11 cellular contexts compared by ENCODE assay signal in the genomic region with DNA sequence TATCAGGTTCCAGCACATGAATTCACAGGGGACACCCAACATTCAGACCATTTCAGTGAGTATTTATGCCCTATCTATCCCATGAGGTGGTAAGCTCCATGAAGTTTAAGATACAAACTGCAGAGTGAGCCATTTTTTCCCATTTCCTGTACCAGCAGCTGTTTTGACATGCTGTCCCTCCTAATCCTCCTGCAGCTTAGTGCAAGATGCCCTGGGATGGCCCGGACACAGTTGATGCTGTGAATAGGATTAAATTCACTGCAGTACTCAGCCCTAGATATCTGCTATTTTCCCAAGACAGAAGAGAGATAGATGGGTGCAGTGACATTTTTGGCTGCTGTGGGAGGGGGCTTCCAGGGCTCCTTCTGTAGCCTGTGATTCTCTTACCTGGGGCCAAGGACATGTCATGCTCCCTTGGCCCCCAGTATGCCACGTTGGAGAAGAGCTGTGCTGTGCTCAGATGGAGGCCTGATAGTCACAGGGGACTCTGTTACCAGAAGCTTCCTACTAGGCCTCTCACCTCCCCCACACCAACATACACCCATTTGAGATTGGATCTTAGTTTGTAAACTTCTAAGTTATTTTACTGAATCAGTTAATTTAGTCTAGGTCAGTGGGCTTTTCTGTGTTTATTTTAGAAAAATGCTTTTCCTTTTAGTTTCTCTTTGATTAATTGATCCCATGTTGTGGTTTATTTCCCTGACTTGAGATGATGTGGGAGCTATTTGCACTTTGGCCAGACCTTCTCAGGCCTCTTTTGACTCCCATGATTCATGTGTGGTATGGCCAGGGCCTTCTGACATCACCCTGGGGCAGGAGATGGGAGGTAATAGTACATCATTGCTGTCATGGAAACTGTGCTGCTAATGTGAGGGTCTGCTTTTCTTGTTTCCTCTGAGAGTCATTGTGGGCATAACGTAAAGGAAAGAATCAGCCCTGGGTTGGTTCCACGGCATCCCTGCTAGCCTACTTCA.
DNase-seq lines count a peak whose midpoint lies in the region; ATAC-seq and TF ChIP-seq lines count a peak whose summit lies in the region.
"Had no signal": no experiment of that assay in that cellular context is flagged by ENCODE, and none has a peak within 500 bp of the region (broad histone marks: within the 10 kb centered on the region; RNA-seq: fewer than 3 reads in every experiment).

No MANE protein-coding gene starts in this region.

- H3K9me3 ChIP-seq in SJSA1 (replicated peaks) (no peaks in the 10 kb centered on the region; the same call in 1 of the 2 replicates), gastrocnemius medialis (no peaks in the 10 kb centered on the region)
- H3K9me3 ChIP-seq: stomach had no signal

- in situ Hi-C loops in gastrocnemius medialis (cut with MboI; ENCODE audit: low sequenced_read_pairs in 4 of 4) = no loop called here

- H3K4me1 Mint-ChIP-seq in activated T-cell treated with anti-CD3 and anti-CD28 coated beads, Interleukin-2, amount 50 U/mL, for 72 hours (ENCODE audit: low read depth) = peaks cover 11% of the 10 kb centered on the region
- peaks cover 12% of the 10 kb centered on the region for H3K4me1 Mint-ChIP-seq in stimulated activated naive CD8-positive, alpha-beta T cell treated with anti-CD3 and anti-CD28 coated beads, Interleukin-15, amount 100 ng/mL, for 72 hours

- H3K4me3 ChIP-seq in SJSA1 (no peak overlapping the region), gastrocnemius medialis (no peak overlapping the region)
- H3K4me3 ChIP-seq: stomach had no signal

- intact Hi-C loops in gastrocnemius medialis (cut with DNase I; ENCODE audit: low total_unique reads) = loop anchor here (5.0 kb wide), 1 partner anchor 37 kb away; no protein-coding TSS in a partner anchor

- H3K27me3 ChIP-seq in SJSA1 (replicated peaks) (no peaks in the 10 kb centered on the region), gastrocnemius medialis (no peaks in the 10 kb centered on the region)
- H3K27me3 ChIP-seq: stomach had no signal

- TF ChIP-seq POLR2A in gastrocnemius medialis (IDR thresholded peaks at IDR 0.05) = no peak

- H3K27ac ChIP-seq in SJSA1 (peak overlapping the region; percentile 37), gastrocnemius medialis (no peak overlapping the region)

- H3K4me1 ChIP-seq in SJSA1 (replicated peaks) (peaks cover 24% of the 10 kb centered on the region), gastrocnemius medialis (no peaks in the 10 kb centered on the region)

- H3K36me3 Mint-ChIP-seq in activated T-cell treated with anti-CD3 and anti-CD28 coated beads, Interleukin-2, amount 50 U/mL, for 72 hours (ENCODE audit: insufficient read depth in 2 of 2) = peaks cover 0 to 8% of the 10 kb centered on the region in 2 donors

- peak; percentile 40 to 57 for ATAC-seq in activated T-cell treated with anti-CD3 and anti-CD28 coated beads, Interleukin-2, amount 50 U/mL, for 72 hours (replicated peaks in 1 of 2)
- peak; percentile 74 for ATAC-seq in stimulated activated naive CD8-positive, alpha-beta T cell treated with anti-CD3 and anti-CD28 coated beads, Interleukin-15, amount 100 ng/mL, for 72 hours
- no peak for ATAC-seq in gastrocnemius medialis

- no peak for DNase-seq in activated T-cell treated with anti-CD3 and anti-CD28 coated beads, Interleukin-2, amount 50 U/mL, for 72 hours
- no peak for DNase-seq in activated T-cell treated with anti-CD3 and anti-CD28 coated beads, Interleukin-2, amount 50 U/mL, for 48 hours
- peak in 1 of 2 experiments; percentile 27 for DNase-seq in SJSA1 (ENCODE audit: low read depth in 1 of 2, low spot score in 2 of 2)
- peak; percentile 55 for DNase-seq in fibroblast of the conjunctiva (ENCODE audit: low read depth)
- DNase-seq in stimulated activated naive CD8-positive, alpha-beta T cell treated with anti-CD3 and anti-CD28 coated beads, Interleukin-15, amount 100 ng/mL, for 72 hours = peak in 1 of 2 donors; percentile 17
- no peak for DNase-seq in 8988T
- DNase-seq in gastrocnemius medialis = no peak
- no peak for DNase-seq in activated naive CD4-positive, alpha-beta T cell treated with Interleukin-2 at 50 U/mL for 16 hours
- DNase-seq: stomach had no signal

- H3K27me3 Mint-ChIP-seq in activated T-cell treated with anti-CD3 and anti-CD28 coated beads, Interleukin-2, amount 50 U/mL, for 72 hours (ENCODE audit: low read depth) = no peaks in the 10 kb centered on the region
- no peaks in the 10 kb centered on the region for H3K27me3 Mint-ChIP-seq in stimulated activated naive CD8-positive, alpha-beta T cell treated with anti-CD3 and anti-CD28 coated beads, Interleukin-15, amount 100 ng/mL, for 72 hours
- H3K27me3 Mint-ChIP-seq: activated naive CD8-positive, alpha-beta T cell; B cell had no signal

- H3K36me3 ChIP-seq in SJSA1 (peaks cover 41% of the 10 kb centered on the region), gastrocnemius medialis (no peaks in the 10 kb centered on the region)
- H3K36me3 ChIP-seq: stomach had no signal

- peak overlapping the region; percentile 20 for H3K27ac Mint-ChIP-seq in activated T-cell treated with anti-CD3 and anti-CD28 coated beads, Interleukin-2, amount 50 U/mL, for 72 hours
- H3K27ac Mint-ChIP-seq in stimulated activated naive CD8-positive, alpha-beta T cell treated with anti-CD3 and anti-CD28 coated beads, Interleukin-15, amount 100 ng/mL, for 72 hours = peak overlapping the region; percentile 66 to 79
- H3K27ac Mint-ChIP-seq: activated naive CD8-positive, alpha-beta T cell; B cell had no signal

- TF ChIP-seq CTCF in gastrocnemius medialis (IDR thresholded peaks at IDR 0.05 in 4 of 5, conservative IDR thresholded peaks at IDR 0.05 in 1 of 5) = no peak

- H3K9me3 Mint-ChIP-seq in activated T-cell treated with anti-CD3 and anti-CD28 coated beads, Interleukin-2, amount 50 U/mL, for 72 hours = no peaks in the 10 kb centered on the region
- H3K9me3 Mint-ChIP-seq in stimulated activated naive CD8-positive, alpha-beta T cell treated with anti-CD3 and anti-CD28 coated beads, Interleukin-15, amount 100 ng/mL, for 72 hours = no peaks in the 10 kb centered on the region

- H3K4me3 Mint-ChIP-seq in activated T-cell treated with anti-CD3 and anti-CD28 coated beads, Interleukin-2, amount 50 U/mL, for 72 hours = no peak overlapping the region
- no peak overlapping the region for H3K4me3 Mint-ChIP-seq in stimulated activated naive CD8-positive, alpha-beta T cell treated with anti-CD3 and anti-CD28 coated beads, Interleukin-15, amount 100 ng/mL, for 72 hours
- H3K4me3 Mint-ChIP-seq: activated naive CD8-positive, alpha-beta T cell; B cell had no signal

Comparison
In these comparisons a context has a peak if more than half of its experiments do, and no peak if none do; other contexts are left out.
1. ATAC-seq: peak in activated T-cell treated with anti-CD3 and anti-CD28 coated beads, Interleukin-2, amount 50 U/mL, for 72 hours (2 of 2) and stimulated activated naive CD8-positive, alpha-beta T cell treated with anti-CD3 and anti-CD28 coated beads, Interleukin-15, amount 100 ng/mL, for 72 hours (single experiment); none in gastrocnemius medialis (0 of 2).